ENCODE assay signal across 16 cellular contexts in the genomic region with DNA sequence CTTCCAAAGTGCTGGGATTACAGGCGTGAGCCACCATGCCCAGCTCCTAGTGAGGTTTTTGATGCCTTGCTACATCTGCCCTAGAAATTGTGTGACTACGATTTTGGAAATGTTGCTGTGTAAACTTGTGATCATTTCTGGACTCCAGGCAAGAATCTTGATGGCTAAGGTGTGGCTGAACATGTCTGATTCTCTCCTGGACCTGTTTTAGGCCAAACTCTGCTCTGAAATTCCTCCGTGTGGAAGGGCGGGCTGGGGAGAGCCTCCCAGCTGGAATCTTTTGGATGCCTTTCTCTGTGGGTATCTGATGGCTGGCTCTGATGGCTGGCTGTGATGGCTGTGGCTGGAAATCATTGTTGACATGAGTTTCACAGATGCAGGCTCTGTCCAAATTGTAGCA. TPM values are rescaled to one million over a fixed set of nuclear protein-coding genes. Genes with fewer than 3 reads are reported as not detected.
DNase-seq lines count a peak whose midpoint lies in the region; ATAC-seq and TF ChIP-seq lines count a peak whose summit lies in the region.
"Had no signal": no experiment of that assay in that cellular context is flagged by ENCODE, and none has a peak within 500 bp of the region (broad histone marks: within the 10 kb centered on the region; RNA-seq: fewer than 3 reads in every experiment).

No MANE protein-coding gene starts in this region.

- H3K9ac ChIP-seq in mesendoderm (ENCODE audit: low read length) = no peak overlapping the region
- H3K9ac ChIP-seq: BLaER1 treated with 17β-estradiol and CSF1 and Interleukin-3, amounts not matched to agents 10 nM and 100 nM had no signal

- no peaks in the 10 kb centered on the region for H3K4me1 ChIP-seq in mesendoderm (ENCODE audit: control insufficient read depth, low read depth, low read length)
- no peaks in the 10 kb centered on the region for H3K4me1 ChIP-seq in prostate gland (replicated peaks)
- H3K4me1 ChIP-seq: HAP-1 had no signal

- peaks cover 6% of the 10 kb centered on the region for H3K27me3 Mint-ChIP-seq in endothelial cell (ENCODE audit: unreplicated experiment)

- H3K23ac ChIP-seq in mesendoderm (ENCODE audit: low read length) = no peak overlapping the region

- no peak overlapping the region for H2AK5ac ChIP-seq in mesendoderm (ENCODE audit: low read length)

- H3K18ac ChIP-seq in mesendoderm (ENCODE audit: low read length) = no peak overlapping the region

- H3K79me2 ChIP-seq in mesendoderm (ENCODE audit: control insufficient read depth, insufficient read depth, low read length) = peaks cover 2% of the 10 kb centered on the region

- no peaks in the 10 kb centered on the region for H3K9me3 Mint-ChIP-seq in endothelial cell (ENCODE audit: unreplicated experiment)
- H3K9me3 Mint-ChIP-seq: CD4-positive, alpha-beta T cell had no signal

- no peak overlapping the region for H2BK5ac ChIP-seq in mesendoderm (ENCODE audit: low read length)

- H3K9me3 ChIP-seq in prostate gland = no peaks in the 10 kb centered on the region
- H3K9me3 ChIP-seq: BLaER1 treated with 17β-estradiol and CSF1 and Interleukin-3, amounts not matched to agents 10 nM and 100 nM; HAP-1 had no signal

- H4K5ac ChIP-seq in mesendoderm (ENCODE audit: low read length) = no peak overlapping the region

- no peak overlapping the region for H3K4me2 ChIP-seq in mesendoderm (ENCODE audit: low read length)
- H3K4me2 ChIP-seq: BLaER1 treated with 17β-estradiol and CSF1 and Interleukin-3, amounts not matched to agents 10 nM and 100 nM had no signal

- H3K4me3 ChIP-seq in AG10803 (ENCODE audit: low read length) (no peak overlapping the region), mesendoderm (ENCODE audit: low read length) (no peak overlapping the region), prostate gland (no peak overlapping the region)
- H3K4me3 ChIP-seq: BLaER1 treated with 17β-estradiol and CSF1 and Interleukin-3, amounts not matched to agents 10 nM and 100 nM; GM12878; HAP-1 had no signal

- H3K27me3 ChIP-seq in mesendoderm (ENCODE audit: insufficient read depth, low read length, poor library complexity) = no peaks in the 10 kb centered on the region
- no peaks in the 10 kb centered on the region for H3K27me3 ChIP-seq in prostate gland (replicated peaks; ENCODE audit: insufficient read depth)
- H3K27me3 ChIP-seq: BLaER1 treated with 17β-estradiol and CSF1 and Interleukin-3, amounts not matched to agents 10 nM and 100 nM had no signal

- H3K56ac ChIP-seq in mesendoderm (ENCODE audit: low read length) = no peak overlapping the region

- no peak overlapping the region for H3K27ac Mint-ChIP-seq in endothelial cell (ENCODE audit: unreplicated experiment)
- H3K27ac Mint-ChIP-seq: CD4-positive, alpha-beta T cell had no signal

- no peak overlapping the region for H2BK120ac ChIP-seq in mesendoderm (ENCODE audit: low read depth, low read length)

- peak overlapping the region; percentile 15 for H3K4me3 Mint-ChIP-seq in endothelial cell (ENCODE audit: unreplicated experiment)
- H3K4me3 Mint-ChIP-seq: CD4-positive, alpha-beta T cell had no signal

- no peaks in the 10 kb centered on the region for H3K4me1 Mint-ChIP-seq in endothelial cell (ENCODE audit: unreplicated experiment)

- H2BK15ac ChIP-seq in mesendoderm (replicated peaks; ENCODE audit: low read depth) = no peak overlapping the region

- no peak for ATAC-seq in GM21515 (IDR thresholded peaks at IDR 0.05; ENCODE audit: unreplicated experiment)
- ATAC-seq in GM19452 (IDR thresholded peaks at IDR 0.05; ENCODE audit: unreplicated experiment) = no peak
- ATAC-seq: GM12878, HepG2 had no signal

- peaks cover 9% of the 10 kb centered on the region for H3K79me1 ChIP-seq in mesendoderm (ENCODE audit: low read length)

- no peak overlapping the region for H3K4ac ChIP-seq in mesendoderm (ENCODE audit: low read depth, low read length)

- peak; percentile 57 for DNase-seq in AG10803 (ENCODE audit: low read depth)
- no peak for DNase-seq in endothelial cell (ENCODE audit: low spot score)
- DNase-seq in mesendoderm = peak; percentile 29
- peak; percentile 16 for DNase-seq in prostate gland (ENCODE audit: low spot score)
- DNase-seq in NCI-H2227 treated with DMSO at 0.1 percent for 48 hours (lab: John Stamatoyannopoulos, UW) = no peak
- DNase-seq: 8988T; Calu3; CD4-positive, alpha-beta T cell; DMS 273 treated with DMSO at 0.1 percent for 48 hours had no signal

- intact Hi-C loops in prostate gland (cut with DNase I) = no loop called here

- no CpG with 5 or more reads among the region's 4 CpGs for WGBS in mesendoderm (ENCODE audit: extremely low coverage, insufficient coverage, low lambda C conversion rate)
- WGBS in prostate gland = 33% methylated on average over 4 of the region's 4 CpGs

- H3K36me3 ChIP-seq in mesendoderm (ENCODE audit: control insufficient read depth, insufficient read depth, low read length) = peaks cover 27% of the 10 kb centered on the region
- no peaks in the 10 kb centered on the region for H3K36me3 ChIP-seq in prostate gland
- H3K36me3 ChIP-seq: BLaER1 treated with 17β-estradiol and CSF1 and Interleukin-3, amounts not matched to agents 10 nM and 100 nM had no signal

- H3K27ac ChIP-seq in mesendoderm (ENCODE audit: low read depth, low read length) = no peak overlapping the region
- no peak overlapping the region for H3K27ac ChIP-seq in prostate gland
- H3K27ac ChIP-seq: BLaER1 treated with 17β-estradiol and CSF1 and Interleukin-3, amounts not matched to agents 10 nM and 100 nM had no signal

- peaks cover 51% of the 10 kb centered on the region for H3K36me3 Mint-ChIP-seq in endothelial cell (ENCODE audit: low read depth, unreplicated experiment)

- TF ChIP-seq CTCF in AG10803 (conservative IDR thresholded peaks at IDR 0.05; ENCODE audit: low read length) = no peak
- no peak for TF ChIP-seq CTCF in endothelial cell (IDR thresholded peaks at IDR 0.05; ENCODE audit: unreplicated experiment)
- no peak for TF ChIP-seq CTCF in prostate gland (IDR thresholded peaks at IDR 0.05)

- H4K8ac ChIP-seq in mesendoderm (ENCODE audit: low read depth, low read length) = no peak overlapping the region

- TF ChIP-seq POLR2A in prostate gland (IDR thresholded peaks at IDR 0.05) = no peak

RNA-seq across cellular contexts. Expression of gene PNPLA3, which starts 8.2 kb away (rescaled TPM):
- total RNA-seq in endothelial cell (ENCODE audit: unreplicated experiment) (18.3 TPM), prostate gland (under 1 TPM; 0.14 to 0.28 TPM)
- polyA plus RNA-seq in mesendoderm (2013, experiment 1 of 2) = 19.5 TPM
- 17.6 TPM for polyA plus RNA-seq in mesendoderm (2013, experiment 2 of 2)
- total RNA-seq: CD4-positive, alpha-beta T cell; GM12878 had no signal

RNA-seq across cellular contexts. Expression of gene SAMM50, which starts 23.5 kb away (rescaled TPM):
- total RNA-seq in endothelial cell (ENCODE audit: unreplicated experiment) (81.6 TPM), prostate gland (10 to 100 TPM; 32.3 to 43.2 TPM)
- polyA plus RNA-seq in mesendoderm (2013, experiment 1 of 2) = 48.2 TPM
- polyA plus RNA-seq in mesendoderm (2013, experiment 2 of 2) = 49.2 TPM

RNA-seq across cellular contexts. Expression of gene PNPLA5, which starts 40.0 kb away (rescaled TPM):
- total RNA-seq in endothelial cell (ENCODE audit: unreplicated experiment) (not detected), prostate gland (not detected)
- 2.0 TPM for polyA plus RNA-seq in mesendoderm (2013, experiment 1 of 2)
- 2.3 TPM for polyA plus RNA-seq in mesendoderm (2013, experiment 2 of 2)
- total RNA-seq: Calu3; CD4-positive, alpha-beta T cell; Daoy; GM12878; HepG2 had no signal
- polyA plus RNA-seq: GM12878, HepG2 had no signal

Comparison
In these comparisons a context has a peak if more than half of its experiments do, and no peak if none do; other contexts are left out.
1. DNase-seq: peak in AG10803 (single experiment), mesendoderm (single experiment) and prostate gland (single experiment); none in endothelial cell (single experiment) and NCI-H2227 treated with DMSO at 0.1 percent for 48 hours (single experiment).
2. RNA of gene PNPLA3, which starts 8.2 kb away (total RNA-seq): 18.3 TPM in endothelial cell (single experiment); 0.14 to 0.28 TPM in prostate gland; every median in the first group is over 10 times any median in the second.